8 cellular contexts compared by ENCODE assay signal in genomic region chrX:136168929-136169735, GRCh38. TPM values are rescaled to one million over a fixed set of nuclear protein-coding genes. Genes with fewer than 3 reads are reported as not detected.
DNase-seq lines count a peak whose midpoint lies in the region; ATAC-seq, FAIRE-seq and TF ChIP-seq lines count a peak whose summit lies in the region.

No MANE protein-coding gene starts in this region.

- H3K27me3 ChIP-seq in RWPE2 (ENCODE audit: insufficient read depth, poor library complexity, severe bottlenecking) (no peaks in the 10 kb centered on the region), foreskin keratinocyte (no peaks in the 10 kb centered on the region), trophoblast cell (ENCODE audit: insufficient read depth, low read length) (no peaks in the 10 kb centered on the region)

- no peak for FAIRE-seq in RCC 7860 (lab: Jason Lieb, UNC)

- no peak overlapping the region for H3K9ac ChIP-seq in trophoblast cell (ENCODE audit: low read length)

- WGBS in trophoblast cell (ENCODE audit: extremely low coverage, insufficient coverage, insufficient read length) = no CpG with 5 or more reads among the region's 17 CpGs

- ATAC-seq in RWPE2 (ENCODE audit: low read depth) (peak; percentile 67), foreskin keratinocyte (peak; percentile 91), HG03039 (IDR thresholded peaks at IDR 0.05; ENCODE audit: unreplicated experiment) (no peak)
- no peak for ATAC-seq in activated naive CD4-positive, alpha-beta T cell treated with anti-CD3 and anti-CD28 coated beads, Interleukin-2, amount 50 U/mL, for 72 hours

- no peak overlapping the region for H3K18ac ChIP-seq in trophoblast cell (ENCODE audit: low read length)

- H3K4me3 ChIP-seq in RWPE2 (ENCODE audit: severe bottlenecking) (no peak overlapping the region), trophoblast cell (ENCODE audit: low read depth, low read length) (no peak overlapping the region)

- H3K79me1 ChIP-seq in trophoblast cell (ENCODE audit: low read length) = no peaks in the 10 kb centered on the region

- H2BK5ac ChIP-seq in trophoblast cell (ENCODE audit: low read depth, low read length, poor library complexity) = no peak overlapping the region

- no peaks in the 10 kb centered on the region for H3K9me3 Mint-ChIP-seq in activated naive CD4-positive, alpha-beta T cell treated with anti-CD3 and anti-CD28 coated beads, Interleukin-2, amount 50 U/mL, for 72 hours

- H2BK120ac ChIP-seq in trophoblast cell (ENCODE audit: insufficient read depth, low read length, poor library complexity) = no peak overlapping the region

- H2AFZ ChIP-seq in trophoblast cell (ENCODE audit: insufficient read depth, low read length, poor library complexity) = no peak overlapping the region

- no peak overlapping the region for H3K4ac ChIP-seq in trophoblast cell (ENCODE audit: low read depth, low read length)

- no peak overlapping the region for H3K14ac ChIP-seq in trophoblast cell (ENCODE audit: low read length)

- no peak overlapping the region for H4K8ac ChIP-seq in trophoblast cell (ENCODE audit: low read depth, low read length)

- H3K79me2 ChIP-seq in trophoblast cell (ENCODE audit: control insufficient read depth, insufficient read depth, low read length, poor library complexity) = no peaks in the 10 kb centered on the region

- no peak overlapping the region for H4K12ac ChIP-seq in trophoblast cell (ENCODE audit: low read depth, low read length)

- H4K91ac ChIP-seq in trophoblast cell (ENCODE audit: low read depth, low read length) = no peak overlapping the region

- H3K36me3 ChIP-seq in RWPE2 (ENCODE audit: low read depth) = no peaks in the 10 kb centered on the region
- H3K36me3 ChIP-seq in trophoblast cell (ENCODE audit: control insufficient read depth in 1 of 2, insufficient read depth in 2 of 2, low read length in 2 of 2) = no peaks in the 10 kb centered on the region

- no peak overlapping the region for H2AK5ac ChIP-seq in trophoblast cell (ENCODE audit: low read length)

- no peaks in the 10 kb centered on the region for H3K36me3 Mint-ChIP-seq in activated naive CD4-positive, alpha-beta T cell treated with anti-CD3 and anti-CD28 coated beads, Interleukin-2, amount 50 U/mL, for 72 hours

- H3K4me2 ChIP-seq in trophoblast cell (ENCODE audit: low read length) = no peak overlapping the region

- H3K27ac Mint-ChIP-seq in activated naive CD4-positive, alpha-beta T cell treated with anti-CD3 and anti-CD28 coated beads, Interleukin-2, amount 50 U/mL, for 72 hours = no peak overlapping the region

- peak overlapping the region; percentile 8 for H3K27ac ChIP-seq in RWPE2 (ENCODE audit: poor library complexity, severe bottlenecking)
- no peak overlapping the region for H3K27ac ChIP-seq in foreskin keratinocyte
- H3K27ac ChIP-seq in trophoblast cell (ENCODE audit: low read depth, low read length) = no peak overlapping the region

- DNase-seq in GM03348 (ENCODE audit: low spot score) = peak; percentile 76
- DNase-seq in RWPE2 (ENCODE audit: low spot score) = peak; percentile 35
- peak; percentile 26 to 38 for DNase-seq in foreskin keratinocyte
- DNase-seq in trophoblast cell = peak; percentile 75 to 90
- DNase-seq in activated gamma-delta T cell treated with Interleukin-2 at 50 U/mL for 16 hours = no peak
- no peak for DNase-seq in RCC 7860 (ENCODE audit: low spot score)
- DNase-seq in activated naive CD4-positive, alpha-beta T cell treated with anti-CD3 and anti-CD28 coated beads, Interleukin-2, amount 50 U/mL, for 72 hours (ENCODE audit: low spot score in 2 of 2) = no peak

- no peak for TF ChIP-seq CTCF in RWPE2 (IDR thresholded peaks at IDR 0.05; ENCODE audit: poor library complexity, severe bottlenecking)
- TF ChIP-seq CTCF in foreskin keratinocyte (conservative IDR thresholded peaks at IDR 0.05) = peak; percentile 17

- H3K9me3 ChIP-seq in RWPE2 (ENCODE audit: severe bottlenecking) (no peaks in the 10 kb centered on the region), trophoblast cell (ENCODE audit: insufficient read depth, low read depth, low read length) (no peaks in the 10 kb centered on the region)

- H2BK12ac ChIP-seq in trophoblast cell (ENCODE audit: low read length) = no peak overlapping the region

- peaks cover 19% of the 10 kb centered on the region for H3K4me1 ChIP-seq in RWPE2 (ENCODE audit: insufficient read depth, poor library complexity, severe bottlenecking)
- peaks cover 6% of the 10 kb centered on the region for H3K4me1 ChIP-seq in foreskin keratinocyte
- H3K4me1 ChIP-seq in trophoblast cell (ENCODE audit: control insufficient read depth in 1 of 2, insufficient read depth in 2 of 2, low read length in 2 of 2) = peaks cover 0 to 2% of the 10 kb centered on the region in 2 experiments

- H3K23ac ChIP-seq in trophoblast cell (ENCODE audit: low read length) = no peak overlapping the region

RNA-seq across cellular contexts. Expression of gene FHL1, which starts 21.8 kb away (rescaled TPM):
- 135 and 234 TPM in 2 replicates for total RNA-seq in foreskin keratinocyte
- 118 and 168 TPM in 2 replicates for polyA plus RNA-seq in foreskin keratinocyte
- 1.2 and 1.4 TPM in 2 replicates for polyA plus RNA-seq in trophoblast cell (2013)
- 10 to 100 TPM in 1 of 2 donors, 1 to 10 TPM in 1; 6.9 to 22.9 TPM for total RNA-seq in activated naive CD4-positive, alpha-beta T cell treated with anti-CD3 and anti-CD28 coated beads, Interleukin-2, amount 50 U/mL, for 72 hours

Comparison
In these comparisons a context has a peak if more than half of its experiments do, and no peak if none do; other contexts are left out.
1. DNase-seq: peak in GM03348 (single experiment), RWPE2 (single experiment), foreskin keratinocyte (2 of 2) and trophoblast cell (2 of 2); none in activated gamma-delta T cell treated with Interleukin-2 at 50 U/mL for 16 hours (single experiment), RCC 7860 (single experiment) and activated naive CD4-positive, alpha-beta T cell treated with anti-CD3 and anti-CD28 coated beads, Interleukin-2, amount 50 U/mL, for 72 hours (0 of 2).
2. ATAC-seq: peak in RWPE2 (single experiment) and foreskin keratinocyte (single experiment); none in HG03039 (single experiment) and activated naive CD4-positive, alpha-beta T cell treated with anti-CD3 and anti-CD28 coated beads, Interleukin-2, amount 50 U/mL, for 72 hours (0 of 2).